ENCODE assay signal across 8 cellular contexts in genomic region chr6:2988426-2989331, GRCh38. TPM values are rescaled to one million over a fixed set of nuclear protein-coding genes. Genes with fewer than 3 reads are reported as not detected.
DNase-seq lines count a peak whose midpoint lies in the region; ATAC-seq and TF ChIP-seq lines count a peak whose summit lies in the region.

No MANE protein-coding gene starts in this region.

- H3K27me3 ChIP-seq in right atrium auricular region (no peaks in the 10 kb centered on the region), psoas muscle (ENCODE audit: insufficient read depth in 3 of 3, low read length in 2 of 3) (no peaks in the 10 kb centered on the region), vagina (no peaks in the 10 kb centered on the region)

- H3K36me3 ChIP-seq in right atrium auricular region (no peaks in the 10 kb centered on the region), psoas muscle (ENCODE audit: insufficient read depth in 1 of 2, low read depth in 1 of 2) (no peaks in the 10 kb centered on the region), vagina (no peaks in the 10 kb centered on the region)

- TF ChIP-seq CTCF in GM12872 (IDR thresholded peaks at IDR 0.05; ENCODE audit: insufficient read depth, low read depth, low read length) = peak; percentile 78
- peak; percentile 74 to 98 for TF ChIP-seq CTCF in right atrium auricular region (IDR thresholded peaks at IDR 0.05)
- TF ChIP-seq CTCF in psoas muscle (IDR thresholded peaks at IDR 0.05) = peak; percentile 82
- TF ChIP-seq CTCF in vagina (IDR thresholded peaks at IDR 0.05) = peak; percentile 38 to 92 (median 78)

- peaks cover 0 to 33% of the 10 kb centered on the region in 2 donors for H3K4me1 ChIP-seq in right atrium auricular region
- peaks cover 9% of the 10 kb centered on the region for H3K4me1 ChIP-seq in psoas muscle
- H3K4me1 ChIP-seq in vagina = peaks cover 15% of the 10 kb centered on the region

- peak; percentile 84 to 92 (median 89) for DNase-seq in NCI-H1417 (lab: John Stamatoyannopoulos, UW)
- peak; percentile 59 for DNase-seq in T follicular helper cell (ENCODE audit: low read depth)
- peak; percentile 95 for DNase-seq in right atrium auricular region (ENCODE audit: low spot score)
- DNase-seq in psoas muscle = peak; percentile 92 to 94
- DNase-seq in vagina (ENCODE audit: extremely low spot score in 2 of 2) = peak in 1 of 2 donors; percentile 97

- peak; percentile 79 for ATAC-seq in HG02759 (IDR thresholded peaks at IDR 0.05; ENCODE audit: unreplicated experiment)
- peak; percentile 87 to 95 (median 90) for ATAC-seq in psoas muscle

- WGBS in psoas muscle, 3 donors = 0 to 1% (median 0%) methylated on average over 47 to 64 of the region's 64 CpGs

- H3K9me3 ChIP-seq in right atrium auricular region = no peaks in the 10 kb centered on the region
- no peaks in the 10 kb centered on the region for H3K9me3 ChIP-seq in psoas muscle
- no peaks in the 10 kb centered on the region for H3K9me3 ChIP-seq in vagina

- H3K27ac ChIP-seq in angular gyrus (ENCODE audit: low read depth, low read length) (peak overlapping the region; percentile 97), right atrium auricular region (peak overlapping the region; percentile 94 to 97), psoas muscle (peak overlapping the region; percentile 96), vagina (peak overlapping the region; percentile 96)

- H3K4me3 ChIP-seq in right atrium auricular region (peak overlapping the region; percentile 65 to 92), psoas muscle (peak overlapping the region; percentile 78), vagina (peak overlapping the region; percentile 72 to 88)

- TF ChIP-seq POLR2A in vagina (IDR thresholded peaks at IDR 0.05) = peak in 1 of 2 donors; percentile 20

- intact Hi-C loops in psoas muscle (cut with DNase I) = loop anchor here (1.0 to 5.0 kb wide), 6 partner anchors 18 to 196 kb away; partner anchors contain the start of genes SERPINB1 (in 1 of the 2) and SERPINB6 (in 1 of the 2)
- intact Hi-C loops in vagina (cut with DNase I) = loop anchor here (5.0 kb wide), 1 partner anchor 36 kb away; no protein-coding TSS in a partner anchor

RNA-seq across cellular contexts. Expression of gene NQO2, which starts 11.0 kb away (rescaled TPM):
- total RNA-seq in right atrium auricular region = 10 to 100 TPM; 37.6 to 68.1 TPM
- 100 to 1,000 TPM in 2 of 4 donors, 10 to 100 TPM in 2; 42.8 to 129 (median 101) TPM for total RNA-seq in psoas muscle
- 100 to 1,000 TPM in 2 of 3 donors, 10 to 100 TPM in 1; 80.1 to 201 (median 159) TPM for polyA plus RNA-seq in psoas muscle
- 11.8 TPM for total RNA-seq in vagina

RNA-seq across cellular contexts. Expression of gene SERPINB6, which starts 17.3 kb away (rescaled TPM):
- total RNA-seq in right atrium auricular region (100 to 1,000 TPM; 181 to 184 TPM), psoas muscle (100 to 1,000 TPM in 3 of 4 donors, 10 to 100 TPM in 1; 92.3 to 205 (median 141) TPM), vagina (93.8 TPM)
- polyA plus RNA-seq in psoas muscle = 100 to 1,000 TPM; 161 to 239 (median 174) TPM
